ENCODE assay signal across 7 cellular contexts in the genomic region with DNA sequence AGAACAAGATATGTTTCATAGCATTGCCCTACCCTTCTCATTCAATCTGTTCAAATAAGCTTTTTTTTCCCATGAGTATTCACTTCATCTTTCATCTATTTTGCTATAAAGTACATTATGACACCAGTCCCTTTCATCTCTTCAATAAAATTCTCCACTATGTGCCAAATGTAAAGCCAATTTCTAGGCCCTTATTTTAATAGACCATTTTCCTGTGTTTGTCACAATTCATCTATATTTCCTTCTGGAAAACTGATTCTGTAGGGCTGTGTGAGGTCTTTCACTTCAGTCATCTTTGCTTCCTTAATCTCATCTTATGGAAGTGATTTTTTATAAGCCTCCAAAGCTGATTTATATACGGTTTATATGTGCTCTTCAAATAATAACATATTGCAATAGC.
"Had no signal": no experiment of that assay in that cellular context is flagged by ENCODE, and none has a peak within 500 bp of the region (broad histone marks: within the 10 kb centered on the region; RNA-seq: fewer than 3 reads in every experiment).

No MANE protein-coding gene starts in this region.

- DNase-seq: IMR-90, KBM-7, KG1 had no signal

- H3K4me3 ChIP-seq: K562 had no signal

- FAIRE-seq: HepG2, HTR-8/SVneo, K562 had no signal

- H3K27ac ChIP-seq: HL-60 had no signal
